Comparison of ENCODE assay signal across 34 cellular contexts in the genomic region with DNA sequence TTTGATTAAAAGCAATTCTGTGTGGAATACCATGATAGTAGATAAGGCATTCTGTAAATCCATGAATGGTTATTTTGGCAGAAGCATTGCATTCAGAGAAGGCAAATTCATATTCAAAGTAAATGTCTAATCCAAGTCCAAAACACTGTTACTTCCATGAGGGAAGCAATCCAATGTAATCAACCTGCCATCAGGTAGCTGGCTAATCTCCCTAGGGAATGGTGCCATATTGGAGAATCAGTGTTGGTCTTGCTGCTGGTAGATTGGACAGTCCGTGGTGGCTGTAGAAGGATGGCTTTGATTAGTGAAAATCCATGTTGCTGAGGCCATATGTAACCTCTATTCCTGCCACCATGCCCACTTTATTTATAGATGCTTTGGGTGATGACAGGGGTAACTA.
"Had no signal": no experiment of that assay in that cellular context is flagged by ENCODE, and none has a peak within 500 bp of the region (broad histone marks: within the 10 kb centered on the region; RNA-seq: fewer than 3 reads in every experiment).

No MANE protein-coding gene starts in this region.

- H3K4me3 ChIP-seq: MG63 had no signal

- H3K27ac ChIP-seq: KMS-11 had no signal

- H3K36me3 ChIP-seq: MG63 had no signal

- DNase-seq: Karpas-422, Kasumi-1, KG1, MG63, MM.1S, MV-4-11, NCI-H1048, NCI-H1092, NCI-H1092 treated with DMSO at 0.1 percent for 48 hours, NCI-H1105, NCI-H1105 treated with DMSO at 0.1 percent for 48 hours, NCI-H1417, NCI-H1417 treated with DMSO at 0.1 percent for 48 hours, NCI-H1436, NCI-H1436 treated with DMSO at 0.1 percent for 48 hours, NCI-H1694, NCI-H1694 treated with DMSO at 0.1 percent for 48 hours, NCI-H187, NCI-H187 treated with DMSO at 0.1 percent for 48 hours, NCI-H1930, NCI-H2029, NCI-H2029 treated with DMSO at 0.1 percent for 48 hours, NCI-H2081, NCI-H2081 treated with DMSO at 0.1 percent for 48 hours, NCI-H2107, NCI-H2171, NCI-H2171 treated with DMSO at 0.1 percent for 48 hours, NCI-H2227 treated with DMSO at 0.1 percent for 48 hours, NCI-H226, NCI-H345, NCI-H446 treated with DMSO at 0.1 percent for 48 hours, NCI-H510A, NCI-H510A treated with DMSO at 0.1 percent for 48 hours had no signal

- H3K27me3 ChIP-seq: MG63 had no signal

- H3K9ac ChIP-seq: KMS-11 had no signal

- H3K4me2 ChIP-seq: KMS-11 had no signal
